In the genomic region with DNA sequence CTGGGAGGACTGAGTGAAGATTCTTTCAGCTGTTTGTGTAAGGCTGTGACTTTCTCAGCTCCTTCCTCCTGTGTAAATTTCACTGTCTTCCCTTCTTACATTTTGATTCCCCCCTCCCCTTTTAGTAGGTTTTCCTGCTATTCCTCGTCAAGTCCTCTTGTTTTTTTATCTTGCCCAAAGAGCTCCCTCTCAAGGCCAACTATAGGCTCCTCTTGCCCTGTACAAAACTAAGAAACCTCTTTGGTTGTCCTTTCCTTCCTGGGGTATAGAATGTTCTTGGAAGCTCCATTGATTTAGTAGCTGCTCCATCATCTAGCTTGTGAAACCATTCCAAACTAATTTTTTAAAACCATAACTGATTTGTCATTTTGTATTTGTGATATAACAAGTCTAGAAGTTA, we compare ENCODE assay signal across 24 cellular contexts. TPM values are rescaled to one million over a fixed set of nuclear protein-coding genes. Genes with fewer than 3 reads are reported as not detected.
DNase-seq lines count a peak whose midpoint lies in the region; ATAC-seq and TF ChIP-seq lines count a peak whose summit lies in the region.
"Had no signal": no experiment of that assay in that cellular context is flagged by ENCODE, and none has a peak within 500 bp of the region (broad histone marks: within the 10 kb centered on the region; RNA-seq: fewer than 3 reads in every experiment).

No MANE protein-coding gene starts in this region.

- no peak overlapping the region for H3K4me3 Mint-ChIP-seq in stimulated activated effector memory CD8-positive, alpha-beta T cell treated with anti-CD3 and anti-CD28 coated beads, Interleukin-12 subunit alpha, Interleukin-12 subunit beta, amount 100 ng/mL, for 72 hours
- no peak overlapping the region for H3K4me3 Mint-ChIP-seq in naive thymus-derived CD4-positive, alpha-beta T cell
- H3K4me3 Mint-ChIP-seq: activated naive CD4-positive, alpha-beta T cell treated with anti-CD3 and anti-CD28 coated beads, Interleukin-2, amount 50 U/mL, for 24 hours had no signal

- H4K20me1 ChIP-seq in SK-N-SH (ENCODE audit: insufficient read depth), result no peaks in the 10 kb centered on the region

- peak; percentile 31 for TF ChIP-seq CTCF in SK-N-SH (IDR thresholded peaks at IDR 0.05)

- CTCF ChIA-PET in SK-N-SH (lab: Yijun Ruan, JAX), result interaction anchor here (0.6 to 1.3 kb wide), 8 partner anchors 15 to 214 kb away, joined by 3 to 4 read pairs (median 3); a partner anchor contains a TSS
- CTCF ChIA-PET in naive thymus-derived CD4-positive, alpha-beta T cell (lab: Charles Lee), result interaction anchor here (1.2 kb wide), 1 partner anchor 62 kb away, joined by 3 read pairs; no protein-coding TSS in a partner anchor

- TF ChIP-seq RAD21 in SK-N-SH (IDR thresholded peaks at IDR 0.05; ENCODE audit: low read length), result no peak

- H3K36me3 ChIP-seq in SK-N-SH (replicated peaks in 1 of 2; ENCODE audit: control insufficient read depth in 1 of 2, insufficient read depth in 2 of 2, low read length in 1 of 2) (peaks cover 75 to 77% of the 10 kb centered on the region in 2 experiments), SJSA1 (peaks cover 73% of the 10 kb centered on the region)
- peaks cover 26 to 70% (median 30%) of the 10 kb centered on the region in 3 experiments for H3K36me3 ChIP-seq in naive thymus-derived CD4-positive, alpha-beta T cell (ENCODE audit: control insufficient read depth in 2 of 3, insufficient read depth in 3 of 3, low read length in 3 of 3)

- H3K9me2 ChIP-seq in SK-N-SH, result no peaks in the 10 kb centered on the region

- H3K27me3 Mint-ChIP-seq in naive thymus-derived CD4-positive, alpha-beta T cell, result no peaks in the 10 kb centered on the region
- H3K27me3 Mint-ChIP-seq: activated naive CD4-positive, alpha-beta T cell treated with anti-CD3 and anti-CD28 coated beads, Interleukin-2, amount 50 U/mL, for 24 hours had no signal

- H3K27me3 ChIP-seq in SK-N-SH (ENCODE audit: insufficient read depth) (no peaks in the 10 kb centered on the region), SJSA1 (replicated peaks) (no peaks in the 10 kb centered on the region)
- no peaks in the 10 kb centered on the region for H3K27me3 ChIP-seq in naive thymus-derived CD4-positive, alpha-beta T cell (ENCODE audit: control insufficient read depth in 2 of 2, insufficient read depth in 2 of 2, low read length in 2 of 2)
- H3K27me3 ChIP-seq: right atrium auricular region, upper lobe of right lung had no signal

- peaks cover 85% of the 10 kb centered on the region for H3K36me3 Mint-ChIP-seq in stimulated activated effector memory CD8-positive, alpha-beta T cell treated with anti-CD3 and anti-CD28 coated beads, Interleukin-12 subunit alpha, Interleukin-12 subunit beta, amount 100 ng/mL, for 72 hours
- peaks cover 32 to 53% (median 34%) of the 10 kb centered on the region in 5 donors for H3K36me3 Mint-ChIP-seq in naive thymus-derived CD4-positive, alpha-beta T cell

- H3K79me2 ChIP-seq in SK-N-SH (ENCODE audit: insufficient read depth), result no peaks in the 10 kb centered on the region; the same call in 1 of the 2 replicates

- H3K27ac Mint-ChIP-seq in stimulated activated effector memory CD8-positive, alpha-beta T cell treated with anti-CD3 and anti-CD28 coated beads, Interleukin-12 subunit alpha, Interleukin-12 subunit beta, amount 100 ng/mL, for 72 hours, result peak overlapping the region; percentile 53
- H3K27ac Mint-ChIP-seq in naive thymus-derived CD4-positive, alpha-beta T cell, result peak overlapping the region in 1 of 9 donors; percentile 53

- H3K27ac ChIP-seq in SK-N-SH (ENCODE audit: low read depth in 2 of 2, low read length in 1 of 2) (peak overlapping the region; percentile 80 to 86; a peak in 3 of 4 replicates), SJSA1 (peak overlapping the region; percentile 47; the same call in 1 of the 2 replicates)
- no peak overlapping the region for H3K27ac ChIP-seq in naive thymus-derived CD4-positive, alpha-beta T cell (ENCODE audit: low read depth, low read length)
- H3K27ac ChIP-seq: KMS-11, lower lobe of right lung, right atrium auricular region, SK-N-MC, upper lobe of right lung had no signal

- peaks cover 0 to 26% of the 10 kb centered on the region in 2 experiments; a peak in 3 of 4 replicates for H3K4me1 ChIP-seq in SK-N-SH (ENCODE audit: control insufficient read depth in 1 of 2, insufficient read depth in 2 of 2, low read depth in 1 of 2, low read length in 1 of 2)
- H3K4me1 ChIP-seq in SJSA1 (replicated peaks), result peaks cover 29% of the 10 kb centered on the region
- no peaks in the 10 kb centered on the region for H3K4me1 ChIP-seq in naive thymus-derived CD4-positive, alpha-beta T cell (ENCODE audit: control insufficient read depth in 2 of 2, insufficient read depth in 2 of 2, low read length in 2 of 2)
- H3K4me1 ChIP-seq: Caco-2, right atrium auricular region, upper lobe of right lung had no signal

- H3K9me3 ChIP-seq in SK-N-SH (no peaks in the 10 kb centered on the region), SJSA1 (replicated peaks) (no peaks in the 10 kb centered on the region)
- H3K9me3 ChIP-seq in naive thymus-derived CD4-positive, alpha-beta T cell (ENCODE audit: control insufficient read depth in 2 of 3, low read length in 3 of 3), result no peaks in the 10 kb centered on the region
- H3K9me3 ChIP-seq: Caco-2, lower lobe of right lung, right atrium auricular region, upper lobe of right lung had no signal

- H3F3A ChIP-seq in SK-N-SH (replicated peaks; ENCODE audit: insufficient read depth), result peaks cover 37% of the 10 kb centered on the region

- no peak overlapping the region for H3K9ac ChIP-seq in SK-N-SH
- H3K9ac ChIP-seq: KMS-11 had no signal

- POLR2A ChIA-PET in SK-N-SH (lab: Yijun Ruan, JAX), result interaction anchor here (0.7 kb wide), 1 partner anchor 260 kb away, joined by 3 read pairs; no protein-coding TSS in a partner anchor
- POLR2A ChIA-PET in naive thymus-derived CD4-positive, alpha-beta T cell (lab: Charles Lee), result interaction anchor here (0.8 kb wide), 1 partner anchor 38 kb away, joined by 3 read pairs; no protein-coding TSS in a partner anchor

- 86% methylated on average over 1 of the region's 1 CpG for WGBS in SK-N-SH (ENCODE audit: low lambda C conversion rate)

- intact Hi-C loops in naive thymus-derived CD4-positive, alpha-beta T cell (cut with micrococcal nuclease), result loop anchor here in 1 of 2 donors (10.0 kb wide), 1 partner anchor 547 kb away; a partner anchor contains a TSS

- DNase-seq in SK-N-SH (no peak), SJSA1 (ENCODE audit: low read depth in 1 of 2, low spot score in 2 of 2) (no peak), dermis blood vessel endothelial cell (peak; percentile 15), SIG-M5 treated with dmso at 0.1 percent for 504 hours (lab: John Stamatoyannopoulos, UW; ENCODE audit: unreplicated experiment) (no peak)
- no peak for DNase-seq in stimulated activated effector memory CD8-positive, alpha-beta T cell treated with anti-CD3 and anti-CD28 coated beads, Interleukin-12 subunit alpha, Interleukin-12 subunit beta, amount 100 ng/mL, for 72 hours (ENCODE audit: low spot score in 2 of 2)
- DNase-seq in naive thymus-derived CD4-positive, alpha-beta T cell, result no peak
- DNase-seq: 8988T; activated CD4-positive, alpha-beta T cell treated with anti-CD3 and anti-CD28 coated beads for 1 hour; Caco-2; foreskin melanocyte; hypothalamus; kidney; lower lobe of right lung; NCI-H187 treated with DMSO at 0.1 percent for 48 hours; NCI-H226; stimulated activated CD4-positive, alpha-beta T cell treated with anti-CD3 and anti-CD28 coated beads, Interleukin-4, amount 100 ng/mL, for 4 hours; T1000; upper lobe of right lung had no signal

- H3K4me2 ChIP-seq in SK-N-SH, result no peak overlapping the region
- H3K4me2 ChIP-seq: KMS-11 had no signal

- H3K4me3 ChIP-seq in SK-N-SH (ENCODE audit: low read depth in 2 of 2, low read length in 1 of 2) (no peak overlapping the region), SJSA1 (no peak overlapping the region)
- H3K4me3 ChIP-seq in naive thymus-derived CD4-positive, alpha-beta T cell (ENCODE audit: low read length), result no peak overlapping the region
- H3K4me3 ChIP-seq: lower lobe of right lung, right atrium auricular region, SK-N-MC, upper lobe of right lung had no signal

- H3K9me3 Mint-ChIP-seq in stimulated activated effector memory CD8-positive, alpha-beta T cell treated with anti-CD3 and anti-CD28 coated beads, Interleukin-12 subunit alpha, Interleukin-12 subunit beta, amount 100 ng/mL, for 72 hours, result no peaks in the 10 kb centered on the region
- H3K9me3 Mint-ChIP-seq in naive thymus-derived CD4-positive, alpha-beta T cell, result no peaks in the 10 kb centered on the region
- H3K9me3 Mint-ChIP-seq: activated naive CD4-positive, alpha-beta T cell treated with anti-CD3 and anti-CD28 coated beads, Interleukin-2, amount 50 U/mL, for 24 hours had no signal

- H2AFZ ChIP-seq in SK-N-SH (ENCODE audit: low read depth), result no peak overlapping the region

- TF ChIP-seq EP300 in SK-N-SH (IDR thresholded peaks at IDR 0.05; ENCODE audit: borderline replicate concordance in 1 of 2, low read depth in 1 of 2, low read length in 1 of 2), result no peak

- H3K4me1 Mint-ChIP-seq in stimulated activated effector memory CD8-positive, alpha-beta T cell treated with anti-CD3 and anti-CD28 coated beads, Interleukin-12 subunit alpha, Interleukin-12 subunit beta, amount 100 ng/mL, for 72 hours, result no peaks in the 10 kb centered on the region
- H3K4me1 Mint-ChIP-seq in naive thymus-derived CD4-positive, alpha-beta T cell, result peaks cover 0 to 4% (median 0%) of the 10 kb centered on the region in 7 donors

- ATAC-seq in SK-N-SH treated with all-trans-retinoic acid at 6 μM for 48 hours (no peak), GM18870 (IDR thresholded peaks at IDR 0.05; ENCODE audit: unreplicated experiment) (no peak)
- ATAC-seq in stimulated activated effector memory CD8-positive, alpha-beta T cell treated with anti-CD3 and anti-CD28 coated beads, Interleukin-12 subunit alpha, Interleukin-12 subunit beta, amount 100 ng/mL, for 72 hours, result no peak
- ATAC-seq in naive thymus-derived CD4-positive, alpha-beta T cell, result no peak
- ATAC-seq: lower lobe of right lung, upper lobe of right lung had no signal

RNA-seq across cellular contexts. Expression of a gene that starts 7.3 kb away (rescaled TPM):
- polyA plus RNA-seq in SK-N-SH (2012; rRNA removed), result 2.3 and 2.7 TPM in 2 replicates
- 2.5 and 2.8 TPM in 2 replicates for polyA plus RNA-seq in SK-N-SH (2012; cell fraction: cytosol; rRNA removed)
- polyA plus RNA-seq in SK-N-SH (2012; cell fraction: nucleus; rRNA removed), result 2.8 and 3.3 TPM in 2 replicates
- total RNA-seq in SJSA1 (2014; rRNA removed; shearing (Covaris generic)), result 2.4 and 2.9 TPM in 2 replicates
- total RNA-seq in dermis blood vessel endothelial cell, result 2.7 and 2.8 TPM in 2 replicates
- total RNA-seq in naive thymus-derived CD4-positive, alpha-beta T cell, result 1 to 10 TPM in 4 of 5 experiments, under 1 TPM in 1; 0.61 to 2.7 (median 1.9) TPM
- 1 to 10 TPM; 1.7 to 2.1 TPM for polyA plus RNA-seq in naive thymus-derived CD4-positive, alpha-beta T cell

RNA-seq across cellular contexts. Expression of a gene that starts 7.3 kb away (rescaled TPM):
- polyA plus RNA-seq in SK-N-SH (2012; rRNA removed), result 74.0 and 92.8 TPM in 2 replicates
- polyA plus RNA-seq in SK-N-SH (2012; cell fraction: cytosol; rRNA removed), result 97.6 and 100 TPM in 2 replicates
- 56.0 and 77.7 TPM in 2 replicates for polyA plus RNA-seq in SK-N-SH (2012; cell fraction: nucleus; rRNA removed)
- 68.8 and 70.2 TPM in 2 replicates for total RNA-seq in SJSA1 (2014; rRNA removed; shearing (Covaris generic))
- total RNA-seq in dermis blood vessel endothelial cell, result 40.5 and 44.9 TPM in 2 replicates
- total RNA-seq in naive thymus-derived CD4-positive, alpha-beta T cell, result 10 to 100 TPM; 27.8 to 45.5 (median 28.9) TPM
- polyA plus RNA-seq in naive thymus-derived CD4-positive, alpha-beta T cell, result 10 to 100 TPM; 65.0 to 73.6 TPM

RNA-seq across cellular contexts. Expression of a gene that starts 38.7 kb away (rescaled TPM):
- polyA plus RNA-seq in SK-N-SH (2012; rRNA removed), result 22.3 and 36.5 TPM in 2 replicates
- 26.9 and 29.5 TPM in 2 replicates for polyA plus RNA-seq in SK-N-SH (2012; cell fraction: cytosol; rRNA removed)
- polyA plus RNA-seq in SK-N-SH (2012; cell fraction: nucleus; rRNA removed), result 87.7 and 112 TPM in 2 replicates
- total RNA-seq in SJSA1 (2014; rRNA removed; shearing (Covaris generic)), result 35.2 and 52.8 TPM in 2 replicates
- total RNA-seq in dermis blood vessel endothelial cell, result 23.5 and 34.2 TPM in 2 replicates
- 10 to 100 TPM; 26.6 to 64.6 (median 50.1) TPM for total RNA-seq in naive thymus-derived CD4-positive, alpha-beta T cell
- polyA plus RNA-seq in naive thymus-derived CD4-positive, alpha-beta T cell, result 10 to 100 TPM; 43.4 to 48.6 TPM

RNA-seq across cellular contexts. Expression of a gene that starts 41.9 kb away (rescaled TPM):
- 49.7 and 69.3 TPM in 2 replicates for polyA plus RNA-seq in SK-N-SH (2012; rRNA removed)
- 28.3 and 33.5 TPM in 2 replicates for polyA plus RNA-seq in SK-N-SH (2012; cell fraction: cytosol; rRNA removed)
- 135 and 184 TPM in 2 replicates for polyA plus RNA-seq in SK-N-SH (2012; cell fraction: nucleus; rRNA removed)
- total RNA-seq in SJSA1 (2014; rRNA removed; shearing (Covaris generic)), result 21.5 and 23.3 TPM in 2 replicates
- total RNA-seq in dermis blood vessel endothelial cell, result 14.8 and 27.6 TPM in 2 replicates
- 10 to 100 TPM; 37.9 to 58.6 (median 46.5) TPM for total RNA-seq in naive thymus-derived CD4-positive, alpha-beta T cell
- 10 to 100 TPM; 19.0 to 20.7 TPM for polyA plus RNA-seq in naive thymus-derived CD4-positive, alpha-beta T cell

RNA-seq across cellular contexts. Expression of a gene that starts 42.2 kb away (rescaled TPM):
- 9.4 and 9.8 TPM in 2 replicates for polyA plus RNA-seq in SK-N-SH (2012; rRNA removed)
- 10.6 and 13.9 TPM in 2 replicates for polyA plus RNA-seq in SK-N-SH (2012; cell fraction: cytosol; rRNA removed)
- polyA plus RNA-seq in SK-N-SH (2012; cell fraction: nucleus; rRNA removed), result 8.7 and 11.4 TPM in 2 replicates
- 49.7 and 52.8 TPM in 2 replicates for total RNA-seq in SJSA1 (2014; rRNA removed; shearing (Covaris generic))
- 31.3 and 39.2 TPM in 2 replicates for total RNA-seq in dermis blood vessel endothelial cell
- 10 to 100 TPM; 14.7 to 27.0 (median 23.2) TPM for total RNA-seq in naive thymus-derived CD4-positive, alpha-beta T cell
- 10 to 100 TPM; 28.7 to 37.6 TPM for polyA plus RNA-seq in naive thymus-derived CD4-positive, alpha-beta T cell
